In genomic region chrX:8043546-8043945, GRCh38 we compare ENCODE assay signal across 26 cellular contexts.
"Had no signal": no experiment of that assay in that cellular context is flagged by ENCODE, and none has a peak within 500 bp of the region (broad histone marks: within the 10 kb centered on the region; RNA-seq: fewer than 3 reads in every experiment).

No MANE protein-coding gene starts in this region.

- H3K9me3 ChIP-seq: left lung, lower lobe of right lung, ovary, prostate gland, stomach, testis, thyroid gland, transverse colon, upper lobe of left lung, vagina had no signal

- H3K36me3 ChIP-seq: left lung, lower lobe of right lung, ovary, prostate gland, stomach, thyroid gland, transverse colon, upper lobe of left lung, vagina had no signal

- DNase-seq: hippocampal formation; kidney; left colon; left lung; lower lobe of right lung; naive B cell; natural killer cell; nephron progenitor cell; ovary; retina; right cardiac atrium; stimulated activated CD4-positive, alpha-beta T cell treated with anti-CD3 and anti-CD28 coated beads, Interleukin-12 subunit alpha, Interleukin-12 subunit beta, amount 100 ng/mL, for 4 hours; stimulated activated CD4-positive, alpha-beta T cell treated with anti-CD3 and anti-CD28 coated beads, Interleukin-15, amount 100 ng/mL, for 24 hours; stimulated activated CD4-positive, alpha-beta T cell treated with anti-CD3 and anti-CD28 coated beads, Interleukin-2, amount 100 ng/mL, for 24 hours; stimulated activated CD4-positive, alpha-beta T cell treated with anti-CD3 and anti-CD28 coated beads, Interleukin-4, amount 100 ng/mL, for 1 hour; stimulated activated naive B cell treated with anti-CD40 and anti-IgM and Interleukin-4, amounts not matched to agents 10 μg/mL and 1 μg/mL and 100 μg/mL, for 72 hours; stimulated activated naive CD8-positive, alpha-beta T cell treated with anti-CD3 and anti-CD28 coated beads, Interleukin-15, Interleukin-2, amounts not matched to agents 100 U/mL and 50 U/mL, for 24 hours; stomach; testis; thyroid gland; transverse colon; upper lobe of left lung had no signal

- H3K27me3 ChIP-seq: left lung, ovary, stomach, testis, thyroid gland, transverse colon, upper lobe of left lung, vagina had no signal

- H3K27ac ChIP-seq: left lung, lower lobe of right lung, ovary, prostate gland, skin epidermis, stomach, testis, thyroid gland, transverse colon, upper lobe of left lung, vagina had no signal

- H3K4me3 ChIP-seq: left lung, lower lobe of right lung, ovary, prostate gland, skin epidermis, stomach, testis, thyroid gland, transverse colon, upper lobe of left lung, vagina had no signal

- H3K4me1 ChIP-seq: left lung, lower lobe of right lung, prostate gland, stomach, testis, transverse colon, upper lobe of left lung, vagina had no signal

- FAIRE-seq: kidney had no signal

- ATAC-seq: left colon; left lung; lower lobe of right lung; natural killer cell; right cardiac atrium; sciatic nerve; stimulated activated naive B cell treated with anti-CD40 and anti-IgM and Interleukin-4, amounts not matched to agents 10 μg/mL and 1 μg/mL and 100 μg/mL, for 72 hours; stimulated activated naive CD8-positive, alpha-beta T cell treated with anti-CD3 and anti-CD28 coated beads, Interleukin-15, Interleukin-2, amounts not matched to agents 100 U/mL and 50 U/mL, for 24 hours had no signal
